In the genomic region with DNA sequence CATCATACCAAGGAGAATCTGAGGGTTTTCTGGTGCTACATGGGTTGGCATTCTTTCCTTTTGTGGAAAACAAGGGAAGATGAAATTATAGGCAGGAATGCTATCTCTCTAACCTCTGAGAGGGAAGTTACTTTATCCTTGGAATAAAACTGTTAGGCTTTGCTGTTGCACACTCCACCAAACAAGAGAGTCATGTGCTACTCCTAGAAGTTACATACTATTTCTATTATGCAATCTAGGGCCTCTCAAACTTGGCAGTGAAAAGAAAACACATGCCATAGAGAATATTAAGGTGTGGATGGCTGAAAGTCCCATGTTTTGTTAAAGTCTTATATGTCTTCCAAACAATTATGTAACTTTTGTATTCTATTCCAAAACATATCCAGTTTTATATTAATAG, we compare ENCODE assay signal across 32 cellular contexts.
DNase-seq lines count a peak whose midpoint lies in the region; ATAC-seq and TF ChIP-seq lines count a peak whose summit lies in the region.
"Had no signal": no experiment of that assay in that cellular context is flagged by ENCODE, and none has a peak within 500 bp of the region (broad histone marks: within the 10 kb centered on the region; RNA-seq: fewer than 3 reads in every experiment).

No MANE protein-coding gene starts in this region.

- H3K36me3 ChIP-seq in GM23248 (ENCODE audit: low read depth) (no peaks in the 10 kb centered on the region), hepatocyte (replicated peaks; ENCODE audit: insufficient read depth, low read depth) (no peaks in the 10 kb centered on the region), smooth muscle cell (ENCODE audit: low read depth) (no peaks in the 10 kb centered on the region)
- H3K36me3 ChIP-seq: BLaER1, Peyer's patch, vagina had no signal

- H3K36me3 Mint-ChIP-seq in activated T-cell treated with anti-CD3 and anti-CD28 coated beads, Interleukin-2, amount 50 U/mL, for 72 hours (ENCODE audit: insufficient read depth in 2 of 2), result no peaks in the 10 kb centered on the region
- H3K36me3 Mint-ChIP-seq: activated naive CD4-positive, alpha-beta T cell treated with anti-CD3 and anti-CD28 coated beads, Interleukin-2, amount 50 U/mL, for 72 hours; natural killer cell treated with Interleukin-12 subunit alpha and Interleukin-12 subunit beta and Interleukin-15 and Interleukin-18, amount 100 ng/mL, for 72 hours had no signal

- H3K9ac ChIP-seq in GM23248 (no peak overlapping the region), smooth muscle cell (ENCODE audit: low read depth) (no peak overlapping the region)
- H3K9ac ChIP-seq: BLaER1 had no signal

- H3K27ac Mint-ChIP-seq in activated T-cell treated with anti-CD3 and anti-CD28 coated beads, Interleukin-2, amount 50 U/mL, for 72 hours, result no peak overlapping the region
- H3K27ac Mint-ChIP-seq: activated CD4-positive, alpha-beta T cell treated with anti-CD3 and anti-CD28 coated beads for 36 hours; activated CD8-positive, alpha-beta T cell treated with anti-CD3 and anti-CD28 coated beads for 36 hours; activated naive CD4-positive, alpha-beta T cell treated with anti-CD3 and anti-CD28 coated beads, Interleukin-2, amount 50 U/mL, for 72 hours; activated T-helper 17 cell treated with anti-CD3 and anti-CD28 coated beads, Interleukin-2, amount 50 U/mL, for 72 hours; effector memory CD8-positive, alpha-beta T cell; natural killer cell treated with Interleukin-12 subunit alpha and Interleukin-12 subunit beta and Interleukin-15 and Interleukin-18, amount 100 ng/mL, for 72 hours had no signal

- no peak for ATAC-seq in HG03045 (IDR thresholded peaks at IDR 0.05; ENCODE audit: unreplicated experiment)
- ATAC-seq in activated T-cell treated with anti-CD3 and anti-CD28 coated beads, Interleukin-2, amount 50 U/mL, for 72 hours (replicated peaks in 1 of 2), result no peak
- ATAC-seq: activated CD4-positive, alpha-beta T cell treated with anti-CD3 and anti-CD28 coated beads for 36 hours; activated CD8-positive, alpha-beta T cell treated with anti-CD3 and anti-CD28 coated beads for 36 hours; activated naive CD4-positive, alpha-beta T cell treated with anti-CD3 and anti-CD28 coated beads, Interleukin-2, amount 50 U/mL, for 72 hours; activated T-helper 17 cell treated with anti-CD3 and anti-CD28 coated beads, Interleukin-2, amount 50 U/mL, for 72 hours; effector memory CD8-positive, alpha-beta T cell; mucosa of descending colon; natural killer cell treated with Interleukin-12 subunit alpha and Interleukin-12 subunit beta and Interleukin-15 and Interleukin-18, amount 100 ng/mL, for 72 hours; psoas muscle had no signal

- no peaks in the 10 kb centered on the region for H3K27me3 Mint-ChIP-seq in activated T-cell treated with anti-CD3 and anti-CD28 coated beads, Interleukin-2, amount 50 U/mL, for 72 hours (ENCODE audit: low read depth)
- H3K27me3 Mint-ChIP-seq: activated CD8-positive, alpha-beta T cell treated with anti-CD3 and anti-CD28 coated beads for 36 hours; effector memory CD8-positive, alpha-beta T cell; natural killer cell treated with Interleukin-12 subunit alpha and Interleukin-12 subunit beta and Interleukin-15 and Interleukin-18, amount 100 ng/mL, for 72 hours had no signal

- H3K4me1 ChIP-seq in GM23248 (ENCODE audit: insufficient read depth), result no peaks in the 10 kb centered on the region
- H3K4me1 ChIP-seq in hepatocyte (ENCODE audit: insufficient read depth), result no peaks in the 10 kb centered on the region
- H3K4me1 ChIP-seq in smooth muscle cell (ENCODE audit: low read depth), result no peaks in the 10 kb centered on the region
- H3K4me1 ChIP-seq: BLaER1, Peyer's patch, psoas muscle, vagina had no signal

- H3K9me3 ChIP-seq in GM23248 (ENCODE audit: low read depth) (no peaks in the 10 kb centered on the region), hepatocyte (ENCODE audit: low read depth) (no peaks in the 10 kb centered on the region), smooth muscle cell (replicated peaks; ENCODE audit: low read depth) (no peaks in the 10 kb centered on the region)
- H3K9me3 ChIP-seq: psoas muscle, vagina had no signal

- no peaks in the 10 kb centered on the region for H3K4me1 Mint-ChIP-seq in activated T-cell treated with anti-CD3 and anti-CD28 coated beads, Interleukin-2, amount 50 U/mL, for 72 hours (ENCODE audit: low read depth)
- H3K4me1 Mint-ChIP-seq: activated CD4-positive, alpha-beta T cell treated with anti-CD3 and anti-CD28 coated beads for 36 hours; activated T-helper 17 cell treated with anti-CD3 and anti-CD28 coated beads, Interleukin-2, amount 50 U/mL, for 72 hours had no signal

- no peaks in the 10 kb centered on the region for H3K9me3 Mint-ChIP-seq in activated T-cell treated with anti-CD3 and anti-CD28 coated beads, Interleukin-2, amount 50 U/mL, for 72 hours
- H3K9me3 Mint-ChIP-seq: activated CD8-positive, alpha-beta T cell treated with anti-CD3 and anti-CD28 coated beads for 36 hours; activated naive CD4-positive, alpha-beta T cell treated with anti-CD3 and anti-CD28 coated beads, Interleukin-2, amount 50 U/mL, for 72 hours; activated T-helper 17 cell treated with anti-CD3 and anti-CD28 coated beads, Interleukin-2, amount 50 U/mL, for 72 hours; effector memory CD8-positive, alpha-beta T cell had no signal

- no peak overlapping the region for H3K4me3 ChIP-seq in GM23248
- H3K4me3 ChIP-seq in hepatocyte, result no peak overlapping the region
- H3K4me3 ChIP-seq in smooth muscle cell, result no peak overlapping the region
- H3K4me3 ChIP-seq: BLaER1, mucosa of descending colon, Peyer's patch, psoas muscle, skin epidermis, vagina had no signal

- H3K4me3 Mint-ChIP-seq in activated T-cell treated with anti-CD3 and anti-CD28 coated beads, Interleukin-2, amount 50 U/mL, for 72 hours, result no peak overlapping the region
- H3K4me3 Mint-ChIP-seq: activated CD4-positive, alpha-beta T cell treated with anti-CD3 and anti-CD28 coated beads for 36 hours; activated CD8-positive, alpha-beta T cell treated with anti-CD3 and anti-CD28 coated beads for 36 hours; activated T-helper 17 cell treated with anti-CD3 and anti-CD28 coated beads, Interleukin-2, amount 50 U/mL, for 72 hours; effector memory CD8-positive, alpha-beta T cell; natural killer cell treated with Interleukin-12 subunit alpha and Interleukin-12 subunit beta and Interleukin-15 and Interleukin-18, amount 100 ng/mL, for 72 hours had no signal

- in situ Hi-C loops in GM23248 (cut with MboI), result no loop called here

- H3K79me2 ChIP-seq in GM23248 (ENCODE audit: insufficient read depth) (no peaks in the 10 kb centered on the region), hepatocyte (no peaks in the 10 kb centered on the region), smooth muscle cell (ENCODE audit: low read depth) (no peaks in the 10 kb centered on the region)

- H3K9me2 ChIP-seq in GM23248 (ENCODE audit: insufficient read depth), result no peaks in the 10 kb centered on the region
- no peaks in the 10 kb centered on the region for H3K9me2 ChIP-seq in hepatocyte (replicated peaks; ENCODE audit: insufficient read depth)

- no peaks in the 10 kb centered on the region for H3F3A ChIP-seq in GM23248 (ENCODE audit: insufficient read depth)
- no peaks in the 10 kb centered on the region for H3F3A ChIP-seq in smooth muscle cell (ENCODE audit: low read depth)

- H3K27ac ChIP-seq in GM23248, result no peak overlapping the region
- H3K27ac ChIP-seq in hepatocyte, result no peak overlapping the region
- no peak overlapping the region for H3K27ac ChIP-seq in smooth muscle cell (ENCODE audit: low read depth)
- H3K27ac ChIP-seq: BLaER1, Peyer's patch, psoas muscle, skin epidermis, vagina had no signal

- H4K20me1 ChIP-seq in GM23248 (ENCODE audit: insufficient read depth) (no peaks in the 10 kb centered on the region), hepatocyte (ENCODE audit: insufficient read depth, poor library complexity, severe bottlenecking) (no peaks in the 10 kb centered on the region), smooth muscle cell (ENCODE audit: low read depth) (no peaks in the 10 kb centered on the region)
- H4K20me1 ChIP-seq: BLaER1 had no signal

- H2AFZ ChIP-seq in GM23248 (no peak overlapping the region), hepatocyte (no peak overlapping the region), smooth muscle cell (ENCODE audit: low read depth) (peak overlapping the region; percentile 31)

- 0 out of 2 replicates have a peak, but pooled peaks cover 6% of the 10 kb centered on the region for H3K27me3 ChIP-seq in GM23248 (replicated peaks; ENCODE audit: insufficient read depth)
- no peaks in the 10 kb centered on the region for H3K27me3 ChIP-seq in hepatocyte
- H3K27me3 ChIP-seq in smooth muscle cell (ENCODE audit: low read depth), result no peaks in the 10 kb centered on the region
- H3K27me3 ChIP-seq: BLaER1, Peyer's patch, vagina had no signal

- DNase-seq in GM23248, result peak; percentile 3
- peak; percentile 58 for DNase-seq in amniotic epithelial cell (ENCODE audit: low read depth)
- peak; percentile 12 for DNase-seq in hepatocyte (ENCODE audit: low spot score)
- DNase-seq in smooth muscle cell (lab: John Stamatoyannopoulos, UW; ENCODE audit: unreplicated experiment), result no peak
- no peak for DNase-seq in activated effector memory CD4-positive, alpha-beta T cell treated with Interleukin-2 at 50 U/mL for 16 hours
- no peak for DNase-seq in activated T-cell treated with anti-CD3 and anti-CD28 coated beads, Interleukin-2, amount 50 U/mL, for 72 hours
- DNase-seq: activated CD4-positive, alpha-beta T cell treated with anti-CD3 and anti-CD28 coated beads for 36 hours; activated CD8-positive, alpha-beta T cell treated with anti-CD3 and anti-CD28 coated beads for 36 hours; caudate nucleus; DMS153; effector memory CD8-positive, alpha-beta T cell; H7; KG1; kidney; mammary epithelial cell; MM.1S; mucosa of descending colon; NCI-H1436; NCI-H2081; NCI-H226; NCI-H526 treated with DMSO at 0.1 percent for 48 hours; Peyer's patch; psoas muscle; SIG-M5; stimulated activated naive CD4-positive, alpha-beta T cell treated with Interleukin-2 at 50 U/mL for 16 hours had no signal

- no peak overlapping the region for H3K4me2 ChIP-seq in GM23248 (ENCODE audit: unreplicated experiment)
- no peak overlapping the region for H3K4me2 ChIP-seq in hepatocyte
- H3K4me2 ChIP-seq in smooth muscle cell, result no peak overlapping the region
- H3K4me2 ChIP-seq: BLaER1 had no signal

- TF ChIP-seq CTCF in hepatocyte (IDR thresholded peaks at IDR 0.05; ENCODE audit: poor library complexity) (no peak), smooth muscle cell (IDR thresholded peaks at IDR 0.05; ENCODE audit: borderline replicate concordance, insufficient read depth, poor library complexity, severe bottlenecking) (no peak)

Comparison
In these comparisons a context has a peak if more than half of its experiments do, and no peak if none do; other contexts are left out.
1. DNase-seq: peak in GM23248 (single experiment), amniotic epithelial cell (single experiment) and hepatocyte (single experiment); none in smooth muscle cell (single experiment), activated effector memory CD4-positive, alpha-beta T cell treated with Interleukin-2 at 50 U/mL for 16 hours (single experiment) and activated T-cell treated with anti-CD3 and anti-CD28 coated beads, Interleukin-2, amount 50 U/mL, for 72 hours (0 of 2).